ENCODE assay signal across 22 cellular contexts in the genomic region with DNA sequence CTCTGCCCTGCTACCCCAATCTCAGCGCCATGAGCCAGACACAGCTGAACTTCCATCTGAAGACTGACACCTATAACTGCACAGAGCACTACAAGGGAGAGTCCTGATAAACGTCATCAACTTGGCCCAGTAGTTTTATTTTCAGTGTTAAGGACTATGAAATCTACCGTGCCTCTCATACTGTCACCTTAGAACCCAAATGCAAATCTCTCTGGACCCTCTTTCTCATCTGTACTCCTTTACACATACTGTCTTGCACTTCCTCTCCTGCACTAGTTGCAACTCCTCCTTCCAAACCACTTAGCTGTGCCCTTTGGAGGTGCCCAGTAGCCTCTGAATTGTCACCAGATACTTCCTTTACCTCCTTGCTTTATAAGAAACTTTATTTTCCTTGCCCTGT.
DNase-seq lines count a peak whose midpoint lies in the region; ATAC-seq, FAIRE-seq and TF ChIP-seq lines count a peak whose summit lies in the region.
"Had no signal": no experiment of that assay in that cellular context is flagged by ENCODE, and none has a peak within 500 bp of the region (broad histone marks: within the 10 kb centered on the region; RNA-seq: fewer than 3 reads in every experiment).

No MANE protein-coding gene starts in this region.

- ATAC-seq in GM19463 (IDR thresholded peaks at IDR 0.05; ENCODE audit: unreplicated experiment) (peak; percentile 34), GM12878 (peak; percentile 71)
- ATAC-seq: CD8-positive, alpha-beta T cell had no signal

- H3K4me2 ChIP-seq in GM12878 (ENCODE audit: control insufficient read depth, insufficient read depth): no peak overlapping the region
- H3K4me2 ChIP-seq: BLaER1 treated with 17β-estradiol and CSF1 and Interleukin-3, amounts not matched to agents 10 nM and 100 nM had no signal

- RAD21 ChIA-PET in GM12878 (lab: Charles Lee; ENCODE audit: unreplicated experiment): interaction anchor here (0.6 to 1.0 kb wide), 2 partner anchors 29 to 135 kb away, joined by 3 read pairs; no protein-coding TSS in a partner anchor

- peak overlapping the region; percentile 7 for H3K27ac Mint-ChIP-seq in Caco-2 (ENCODE audit: unreplicated experiment)
- no peak overlapping the region for H3K27ac Mint-ChIP-seq in activated T-helper 1 cell treated with anti-CD3 and anti-CD28 coated beads, Interleukin-12 subunit alpha, Interleukin-12 subunit beta, Interleukin-2, Interleukin-4 antibody, amounts not matched to agents 30 ng/mL and 10 ng/mL and 1 ng/mL, durations not matched to agents 14 hours and 24 hours and 36 hours
- H3K27ac Mint-ChIP-seq: B cell; CD4-positive, alpha-beta T cell; CD8-positive, alpha-beta T cell had no signal

- no peak overlapping the region for H2AFZ ChIP-seq in GM12878 (ENCODE audit: control insufficient read depth, low read depth, low read length)

- no peak overlapping the region for H3K27ac ChIP-seq in GM12878 (ENCODE audit: control insufficient read depth, insufficient read depth)
- H3K27ac ChIP-seq: BLaER1 treated with 17β-estradiol and CSF1 and Interleukin-3, amounts not matched to agents 10 nM and 100 nM; C4-2B had no signal

- H3K4me3 ChIP-seq in Caco-2 (ENCODE audit: low read depth, low read length) (no peak overlapping the region), GM12878 (no peak overlapping the region)
- H3K4me3 ChIP-seq: BLaER1 treated with 17β-estradiol and CSF1 and Interleukin-3, amounts not matched to agents 10 nM and 100 nM had no signal

- WGBS in GM12878 (ENCODE audit: insufficient coverage, insufficient replicate concordance, low lambda C conversion rate, missing lambda C conversion rate): 46% methylated on average over 3 of the region's 3 CpGs

- H3K36me3 Mint-ChIP-seq in Caco-2 (ENCODE audit: insufficient read depth, unreplicated experiment): no peaks in the 10 kb centered on the region
- H3K36me3 Mint-ChIP-seq in activated T-helper 1 cell treated with anti-CD3 and anti-CD28 coated beads, Interleukin-12 subunit alpha, Interleukin-12 subunit beta, Interleukin-2, Interleukin-4 antibody, amounts not matched to agents 30 ng/mL and 10 ng/mL and 1 ng/mL, durations not matched to agents 14 hours and 24 hours and 36 hours (ENCODE audit: low read depth): no peaks in the 10 kb centered on the region
- H3K36me3 Mint-ChIP-seq: CD8-positive, alpha-beta T cell had no signal

- SMC1A ChIA-PET in GM12878 (lab: Charles Lee; ENCODE audit: uncharacterized antibody, unreplicated experiment): no interaction called here

- no peaks in the 10 kb centered on the region for H3K27me3 ChIP-seq in Caco-2 (replicated peaks; ENCODE audit: control insufficient read depth, insufficient read depth, low read length)
- no peaks in the 10 kb centered on the region for H3K27me3 ChIP-seq in GM12878 (replicated peaks in 1 of 2; ENCODE audit: control insufficient read depth in 2 of 2, insufficient read depth in 2 of 2, low read length in 1 of 2)
- H3K27me3 ChIP-seq: BLaER1 treated with 17β-estradiol and CSF1 and Interleukin-3, amounts not matched to agents 10 nM and 100 nM had no signal

- in situ Hi-C loops in GM12878 (cut with MboI): no loop called here

- no TSS peak for BruUV-seq in Caco-2 (replicated peaks; lab: Mats Ljungman, UMichigan)
- no TSS peak for BruUV-seq in GM12878 (replicated peaks; lab: Mats Ljungman, UMichigan)

- no peaks in the 10 kb centered on the region for H3K4me1 Mint-ChIP-seq in Caco-2 (ENCODE audit: low read depth, unreplicated experiment)
- H3K4me1 Mint-ChIP-seq in activated T-helper 1 cell treated with anti-CD3 and anti-CD28 coated beads, Interleukin-12 subunit alpha, Interleukin-12 subunit beta, Interleukin-2, Interleukin-4 antibody, amounts not matched to agents 30 ng/mL and 10 ng/mL and 1 ng/mL, durations not matched to agents 14 hours and 24 hours and 36 hours (ENCODE audit: low read depth): no peaks in the 10 kb centered on the region
- H3K4me1 Mint-ChIP-seq: B cell had no signal

- H3K4me1 ChIP-seq in Caco-2: no peaks in the 10 kb centered on the region
- H3K4me1 ChIP-seq in GM12878 (ENCODE audit: control insufficient read depth, insufficient read depth, low read length): no peaks in the 10 kb centered on the region
- H3K4me1 ChIP-seq: BLaER1 treated with 17β-estradiol and CSF1 and Interleukin-3, amounts not matched to agents 10 nM and 100 nM had no signal

- H4K20me1 ChIP-seq in GM12878 (ENCODE audit: control insufficient read depth, insufficient read depth): no peaks in the 10 kb centered on the region
- H4K20me1 ChIP-seq: BLaER1 treated with 17β-estradiol and CSF1 and Interleukin-3, amounts not matched to agents 10 nM and 100 nM had no signal

- H3K27me3 Mint-ChIP-seq in Caco-2 (ENCODE audit: insufficient read depth, unreplicated experiment): no peaks in the 10 kb centered on the region
- no peaks in the 10 kb centered on the region for H3K27me3 Mint-ChIP-seq in activated T-helper 1 cell treated with anti-CD3 and anti-CD28 coated beads, Interleukin-12 subunit alpha, Interleukin-12 subunit beta, Interleukin-2, Interleukin-4 antibody, amounts not matched to agents 30 ng/mL and 10 ng/mL and 1 ng/mL, durations not matched to agents 14 hours and 24 hours and 36 hours (ENCODE audit: insufficient read depth)
- H3K27me3 Mint-ChIP-seq: B cell; CD4-positive, alpha-beta T cell had no signal

- no peak for FAIRE-seq in GM12878 (lab: Jason Lieb, UNC)
- FAIRE-seq: A204.1, GM12891 had no signal

- no peak overlapping the region for H3K4me3 Mint-ChIP-seq in Caco-2 (ENCODE audit: unreplicated experiment)
- no peak overlapping the region for H3K4me3 Mint-ChIP-seq in activated T-helper 1 cell treated with anti-CD3 and anti-CD28 coated beads, Interleukin-12 subunit alpha, Interleukin-12 subunit beta, Interleukin-2, Interleukin-4 antibody, amounts not matched to agents 30 ng/mL and 10 ng/mL and 1 ng/mL, durations not matched to agents 14 hours and 24 hours and 36 hours
- H3K4me3 Mint-ChIP-seq: B cell; CD4-positive, alpha-beta T cell; CD8-positive, alpha-beta T cell had no signal

- intact Hi-C loops in Caco-2 (cut with micrococcal nuclease; ENCODE audit: unreplicated experiment) (no loop called here), GM12878 (cut with micrococcal nuclease; ENCODE audit: unreplicated experiment) (no loop called here)
- intact Hi-C loops in activated T-helper 1 cell treated with anti-CD3 and anti-CD28 coated beads, Interleukin-12 subunit alpha, Interleukin-12 subunit beta, Interleukin-2, Interleukin-4 antibody, amounts not matched to agents 30 ng/mL and 10 ng/mL and 1 ng/mL, durations not matched to agents 14 hours and 24 hours and 36 hours (cut with micrococcal nuclease): no loop called here

- POLR2A ChIA-PET in Caco-2 (lab: Charles Lee) (no interaction called here), GM12878 (lab: Charles Lee) (interaction anchor here (1.0 to 1.5 kb wide), 2 partner anchors 17 to 120 kb away, joined by 3 read pairs; no protein-coding TSS in a partner anchor)

- peaks cover 10% of the 10 kb centered on the region for H3K9me3 Mint-ChIP-seq in Caco-2 (ENCODE audit: unreplicated experiment)
- no peaks in the 10 kb centered on the region for H3K9me3 Mint-ChIP-seq in activated T-helper 1 cell treated with anti-CD3 and anti-CD28 coated beads, Interleukin-12 subunit alpha, Interleukin-12 subunit beta, Interleukin-2, Interleukin-4 antibody, amounts not matched to agents 30 ng/mL and 10 ng/mL and 1 ng/mL, durations not matched to agents 14 hours and 24 hours and 36 hours
- H3K9me3 Mint-ChIP-seq: CD4-positive, alpha-beta T cell; CD8-positive, alpha-beta T cell had no signal

- TF ChIP-seq POLR2A in GM12878 (IDR thresholded peaks at IDR 0.05; ENCODE audit: low read depth, low read length): no peak

- no peak for TF ChIP-seq CTCF in Caco-2 (IDR thresholded peaks at IDR 0.05; ENCODE audit: insufficient read depth in 1 of 2, low read depth in 1 of 2, low read length in 1 of 2, severe bottlenecking in 1 of 2, unreplicated experiment in 1 of 2)
- no peak for TF ChIP-seq CTCF in GM12878 (IDR thresholded peaks at IDR 0.05 in 2 of 3, conservative IDR thresholded peaks at IDR 0.05 in 1 of 3; ENCODE audit: control insufficient read depth in 2 of 3, extremely low read depth in 1 of 3, insufficient read depth in 1 of 3, low read depth in 3 of 3, low read length in 3 of 3)

- TF ChIP-seq EP300 in GM12878 (IDR thresholded peaks at IDR 0.05; ENCODE audit: borderline replicate concordance in 1 of 2, control insufficient read depth in 1 of 2, low read depth in 2 of 2, low read length in 2 of 2): no peak

- H3K9me3 ChIP-seq in Caco-2 (no peaks in the 10 kb centered on the region), GM12878 (replicated peaks; ENCODE audit: control insufficient read depth, insufficient read depth, low read length) (no peaks in the 10 kb centered on the region)
- H3K9me3 ChIP-seq: BLaER1 treated with 17β-estradiol and CSF1 and Interleukin-3, amounts not matched to agents 10 nM and 100 nM had no signal

- TF ChIP-seq RAD21 in GM12878 (IDR thresholded peaks at IDR 0.05; ENCODE audit: insufficient read depth, low read depth, low read length): no peak

- CTCF ChIA-PET in Caco-2 (lab: Charles Lee) (no interaction called here), GM12878 (lab: Yijun Ruan, JAX) (no interaction called here)

- no peaks in the 10 kb centered on the region for H3K79me2 ChIP-seq in GM12878 (ENCODE audit: control insufficient read depth, insufficient read depth, low read length)

- no peak for DNase-seq in Caco-2
- no peak for DNase-seq in GM12878 (ENCODE audit: low read depth, low spot score)
- no peak for DNase-seq in activated T-helper 1 cell treated with anti-CD3 and anti-CD28 coated beads, Interleukin-12 subunit alpha, Interleukin-12 subunit beta, Interleukin-2, Interleukin-4 antibody, amounts not matched to agents 30 ng/mL and 10 ng/mL and 1 ng/mL, durations not matched to agents 14 hours and 24 hours and 36 hours (ENCODE audit: low spot score)
- no peak for DNase-seq in NCI-H774 (lab: John Stamatoyannopoulos, UW)
- DNase-seq in NCI-H1092 treated with DMSO at 0.1 percent for 48 hours (lab: John Stamatoyannopoulos, UW): no peak
- DNase-seq: 8988T; AML-193; CD4-positive, alpha-beta T cell; CD8-positive, alpha-beta T cell; DMS 273 treated with DMSO at 0.1 percent for 48 hours; DMS153; DMS53; DMS79; DND-41; EL; GDM1 had no signal

- no peaks in the 10 kb centered on the region for H3K36me3 ChIP-seq in Caco-2 (ENCODE audit: control insufficient read depth, insufficient read depth, low read length)
- H3K36me3 ChIP-seq in GM12878 (ENCODE audit: control insufficient read depth in 2 of 2, insufficient read depth in 2 of 2, low read length in 1 of 2): no peaks in the 10 kb centered on the region
- H3K36me3 ChIP-seq: BLaER1 treated with 17β-estradiol and CSF1 and Interleukin-3, amounts not matched to agents 10 nM and 100 nM had no signal

- H3K9ac ChIP-seq in GM12878 (ENCODE audit: control insufficient read depth, insufficient read depth, low read length): no peak overlapping the region
- H3K9ac ChIP-seq: BLaER1 treated with 17β-estradiol and CSF1 and Interleukin-3, amounts not matched to agents 10 nM and 100 nM had no signal
